ENCODE assay signal across 7 cellular contexts in the genomic region with DNA sequence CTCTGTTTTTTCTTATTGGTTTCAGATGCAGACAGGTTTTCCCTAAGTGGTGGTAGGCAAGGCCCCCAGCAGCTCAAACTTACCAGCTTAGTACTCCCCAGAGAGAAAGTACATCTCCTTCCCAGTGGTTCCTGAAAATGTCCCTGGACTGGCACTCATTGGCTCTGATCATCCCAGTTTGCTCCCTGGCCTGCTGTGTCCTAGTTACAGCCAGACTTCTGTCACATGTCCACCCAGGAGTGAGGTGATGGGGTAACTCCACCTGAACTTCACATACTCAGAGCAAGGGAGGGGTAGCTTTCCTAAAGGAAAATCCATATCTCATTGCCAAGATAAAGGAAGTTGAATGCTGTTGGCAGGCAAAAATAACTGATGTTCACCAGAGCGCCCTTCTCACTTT.
"Had no signal": no experiment of that assay in that cellular context is flagged by ENCODE, and none has a peak within 500 bp of the region (broad histone marks: within the 10 kb centered on the region; RNA-seq: fewer than 3 reads in every experiment).

No MANE protein-coding gene starts in this region.

- H3K27ac Mint-ChIP-seq: GM23338 had no signal

- H3K4me1 Mint-ChIP-seq: GM23338 had no signal

- FAIRE-seq: H1, H54, HTR-8/SVneo, K562 had no signal

- H3K9me3 Mint-ChIP-seq: GM23338, H9 had no signal

- H2AFZ ChIP-seq: GM23338 had no signal

- DNase-seq: H9, HCEC 1CT had no signal

- H3K4me3 ChIP-seq: GM23338, K562 had no signal

- ATAC-seq: GM23338, K562 had no signal

- H3K4me2 ChIP-seq: GM23338 had no signal

- H3K4me3 Mint-ChIP-seq: GM23338, H9 had no signal
